Comparison of ENCODE assay signal across 1 cellular context in genomic region chr2:45611020-45611737, GRCh38.
TF ChIP-seq lines count a peak whose summit lies in the region.

Gene SRBD1, minus strand, starts transcription at chr2:45611267. Its CDS starts 5,826 bp downstream, at chr2:45605441.

TF ChIP-seq in HepG2, 621 proteins besides CTCF, POLR2A, EP300 and RAD21 (continued from another document and continues in another):
- no peak for TF ChIP-seq IKZF4 (CRISPR knock-in tag; IDR thresholded peaks at IDR 0.05; ENCODE audit: borderline replicate concordance, low read depth, not compliant biosample characterization)
- TF ChIP-seq, protein P1, sequence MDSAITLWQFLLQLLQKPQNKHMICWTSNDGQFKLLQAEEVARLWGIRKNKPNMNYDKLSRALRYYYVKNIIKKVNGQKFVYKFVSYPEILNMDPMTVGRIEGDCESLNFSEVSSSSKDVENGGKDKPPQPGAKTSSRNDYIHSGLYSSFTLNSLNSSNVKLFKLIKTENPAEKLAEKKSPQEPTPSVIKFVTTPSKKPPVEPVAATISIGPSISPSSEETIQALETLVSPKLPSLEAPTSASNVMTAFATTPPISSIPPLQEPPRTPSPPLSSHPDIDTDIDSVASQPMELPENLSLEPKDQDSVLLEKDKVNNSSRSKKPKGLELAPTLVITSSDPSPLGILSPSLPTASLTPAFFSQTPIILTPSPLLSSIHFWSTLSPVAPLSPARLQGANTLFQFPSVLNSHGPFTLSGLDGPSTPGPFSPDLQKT (CRISPR knock-in tag; IDR thresholded peaks at IDR 0.05; ENCODE audit: borderline replicate concordance), result no peak
- TF ChIP-seq ZNF530 (CRISPR knock-in tag; IDR thresholded peaks at IDR 0.05; ENCODE audit: low read depth), result no peak
- TF ChIP-seq MLLT10 (CRISPR knock-in tag; IDR thresholded peaks at IDR 0.05), result no peak
- no peak for TF ChIP-seq ZNF44 (CRISPR knock-in tag; IDR thresholded peaks at IDR 0.05)
- no peak for TF ChIP-seq BCL3 (CRISPR knock-in tag; IDR thresholded peaks at IDR 0.05)
- no peak for TF ChIP-seq PITX1 (CRISPR knock-in tag; IDR thresholded peaks at IDR 0.05)
- TF ChIP-seq ZNF720 (CRISPR knock-in tag; IDR thresholded peaks at IDR 0.05), result no peak
- TF ChIP-seq, protein P2, sequence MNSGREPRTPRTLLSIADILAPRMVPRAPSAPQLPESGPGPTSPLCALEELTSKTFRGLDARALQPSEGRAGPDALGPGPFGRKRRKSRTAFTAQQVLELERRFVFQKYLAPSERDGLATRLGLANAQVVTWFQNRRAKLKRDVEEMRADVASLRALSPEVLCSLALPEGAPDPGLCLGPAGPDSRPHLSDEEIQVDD (CRISPR knock-in tag; IDR thresholded peaks at IDR 0.05; ENCODE audit: borderline replicate concordance), result no peak
- no peak for TF ChIP-seq GLI4 (CRISPR knock-in tag; IDR thresholded peaks at IDR 0.05; ENCODE audit: borderline replicate concordance)
- TF ChIP-seq NFIC (IDR thresholded peaks at IDR 0.05; ENCODE audit: low read length), result no peak
- no peak for TF ChIP-seq ARHGAP35 (CRISPR knock-in tag; IDR thresholded peaks at IDR 0.05; ENCODE audit: borderline replicate concordance)
- peak; percentile 67 for TF ChIP-seq IRF2 (CRISPR knock-in tag; IDR thresholded peaks at IDR 0.05)
- peak; percentile 85; the same call in 1 of the 2 replicates for TF ChIP-seq KDM5B (CRISPR knock-in tag; IDR thresholded peaks at IDR 0.05; ENCODE audit: borderline replicate concordance)
- TF ChIP-seq ZNF878 (CRISPR knock-in tag; IDR thresholded peaks at IDR 0.05), result peak; percentile 59; the same call in 1 of the 2 replicates
- peak; percentile 58 for TF ChIP-seq DRAP1 (CRISPR knock-in tag; IDR thresholded peaks at IDR 0.05)
- 0 out of 2 replicates have a peak, but pooled peaks have one; percentile 34 for TF ChIP-seq ZC3H13 (CRISPR knock-in tag; IDR thresholded peaks at IDR 0.05)
- no peak for TF ChIP-seq KAT2B (IDR thresholded peaks at IDR 0.05; ENCODE audit: borderline replicate concordance, low read depth, low read length)
- TF ChIP-seq TCF12 (IDR thresholded peaks at IDR 0.05), result no peak
- peak; percentile 50; the same call in 1 of the 2 replicates for TF ChIP-seq TCF12 (CRISPR knock-in tag; IDR thresholded peaks at IDR 0.05)
- TF ChIP-seq, protein P3, sequence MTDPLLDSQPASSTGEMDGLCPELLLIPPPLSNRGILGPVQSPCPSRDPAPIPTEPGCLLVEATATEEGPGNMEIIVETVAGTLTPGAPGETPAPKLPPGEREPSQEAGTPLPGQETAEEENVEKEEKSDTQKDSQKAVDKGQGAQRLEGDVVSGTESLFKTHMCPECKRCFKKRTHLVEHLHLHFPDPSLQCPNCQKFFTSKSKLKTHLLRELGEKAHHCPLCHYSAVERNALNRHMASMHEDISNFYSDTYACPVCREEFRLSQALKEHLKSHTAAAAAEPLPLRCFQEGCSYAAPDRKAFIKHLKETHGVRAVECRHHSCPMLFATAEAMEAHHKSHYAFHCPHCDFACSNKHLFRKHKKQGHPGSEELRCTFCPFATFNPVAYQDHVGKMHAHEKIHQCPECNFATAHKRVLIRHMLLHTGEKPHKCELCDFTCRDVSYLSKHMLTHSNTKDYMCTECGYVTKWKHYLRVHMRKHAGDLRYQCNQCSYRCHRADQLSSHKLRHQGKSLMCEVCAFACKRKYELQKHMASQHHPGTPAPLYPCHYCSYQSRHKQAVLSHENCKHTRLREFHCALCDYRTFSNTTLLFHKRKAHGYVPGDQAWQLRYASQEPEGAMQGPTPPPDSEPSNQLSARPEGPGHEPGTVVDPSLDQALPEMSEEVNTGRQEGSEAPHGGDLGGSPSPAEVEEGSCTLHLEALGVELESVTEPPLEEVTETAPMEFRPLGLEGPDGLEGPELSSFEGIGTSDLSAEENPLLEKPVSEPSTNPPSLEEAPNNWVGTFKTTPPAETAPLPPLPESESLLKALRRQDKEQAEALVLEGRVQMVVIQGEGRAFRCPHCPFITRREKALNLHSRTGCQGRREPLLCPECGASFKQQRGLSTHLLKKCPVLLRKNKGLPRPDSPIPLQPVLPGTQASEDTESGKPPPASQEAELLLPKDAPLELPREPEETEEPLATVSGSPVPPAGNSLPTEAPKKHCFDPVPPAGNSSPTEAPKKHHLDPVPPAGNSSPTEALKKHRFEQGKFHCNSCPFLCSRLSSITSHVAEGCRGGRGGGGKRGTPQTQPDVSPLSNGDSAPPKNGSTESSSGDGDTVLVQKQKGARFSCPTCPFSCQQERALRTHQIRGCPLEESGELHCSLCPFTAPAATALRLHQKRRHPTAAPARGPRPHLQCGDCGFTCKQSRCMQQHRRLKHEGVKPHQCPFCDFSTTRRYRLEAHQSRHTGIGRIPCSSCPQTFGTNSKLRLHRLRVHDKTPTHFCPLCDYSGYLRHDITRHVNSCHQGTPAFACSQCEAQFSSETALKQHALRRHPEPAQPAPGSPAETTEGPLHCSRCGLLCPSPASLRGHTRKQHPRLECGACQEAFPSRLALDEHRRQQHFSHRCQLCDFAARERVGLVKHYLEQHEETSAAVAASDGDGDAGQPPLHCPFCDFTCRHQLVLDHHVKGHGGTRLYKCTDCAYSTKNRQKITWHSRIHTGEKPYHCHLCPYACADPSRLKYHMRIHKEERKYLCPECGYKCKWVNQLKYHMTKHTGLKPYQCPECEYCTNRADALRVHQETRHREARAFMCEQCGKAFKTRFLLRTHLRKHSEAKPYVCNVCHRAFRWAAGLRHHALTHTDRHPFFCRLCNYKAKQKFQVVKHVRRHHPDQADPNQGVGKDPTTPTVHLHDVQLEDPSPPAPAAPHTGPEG (CRISPR knock-in tag; IDR thresholded peaks at IDR 0.05), result 0 out of 2 replicates have a peak, but pooled peaks have one; percentile 12
- TF ChIP-seq, protein P4, sequence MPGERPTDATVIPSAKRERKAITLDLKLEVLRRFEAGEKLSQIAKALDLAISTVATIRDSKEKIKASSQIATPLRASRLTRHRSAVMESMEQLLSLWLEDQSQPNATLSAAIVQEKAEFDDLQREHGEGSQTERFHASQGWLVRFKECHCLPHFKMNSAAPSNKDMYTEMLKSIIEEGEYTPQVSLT (CRISPR knock-in tag; IDR thresholded peaks at IDR 0.05; ENCODE audit: borderline replicate concordance, low read depth), result no peak; the same call in 1 of the 2 replicates
- TF ChIP-seq CERS6 (CRISPR knock-in tag; IDR thresholded peaks at IDR 0.05), result no peak
- no peak for TF ChIP-seq CHD4 (IDR thresholded peaks at IDR 0.05; ENCODE audit: borderline replicate concordance, low read length)
- TF ChIP-seq ZBTB21 (CRISPR knock-in tag; IDR thresholded peaks at IDR 0.05), result 0 out of 2 replicates have a peak, but pooled peaks have one; percentile 37
- TF ChIP-seq ZSCAN20 (CRISPR knock-in tag; IDR thresholded peaks at IDR 0.05; ENCODE audit: borderline replicate concordance), result no peak
- no peak; the same call in 1 of the 2 replicates for TF ChIP-seq PAXIP1 (CRISPR knock-in tag; conservative IDR thresholded peaks at IDR 0.05)
- 0 out of 2 replicates have a peak, but pooled peaks have one; percentile 25 for TF ChIP-seq ZFP37 (CRISPR knock-in tag; IDR thresholded peaks at IDR 0.05; ENCODE audit: borderline replicate concordance)
- TF ChIP-seq PRDM10 (CRISPR knock-in tag; IDR thresholded peaks at IDR 0.05; ENCODE audit: low read depth), result no peak
- no peak for TF ChIP-seq ZNF616 (CRISPR knock-in tag; IDR thresholded peaks at IDR 0.05; ENCODE audit: low read depth)
- TF ChIP-seq, protein P5, sequence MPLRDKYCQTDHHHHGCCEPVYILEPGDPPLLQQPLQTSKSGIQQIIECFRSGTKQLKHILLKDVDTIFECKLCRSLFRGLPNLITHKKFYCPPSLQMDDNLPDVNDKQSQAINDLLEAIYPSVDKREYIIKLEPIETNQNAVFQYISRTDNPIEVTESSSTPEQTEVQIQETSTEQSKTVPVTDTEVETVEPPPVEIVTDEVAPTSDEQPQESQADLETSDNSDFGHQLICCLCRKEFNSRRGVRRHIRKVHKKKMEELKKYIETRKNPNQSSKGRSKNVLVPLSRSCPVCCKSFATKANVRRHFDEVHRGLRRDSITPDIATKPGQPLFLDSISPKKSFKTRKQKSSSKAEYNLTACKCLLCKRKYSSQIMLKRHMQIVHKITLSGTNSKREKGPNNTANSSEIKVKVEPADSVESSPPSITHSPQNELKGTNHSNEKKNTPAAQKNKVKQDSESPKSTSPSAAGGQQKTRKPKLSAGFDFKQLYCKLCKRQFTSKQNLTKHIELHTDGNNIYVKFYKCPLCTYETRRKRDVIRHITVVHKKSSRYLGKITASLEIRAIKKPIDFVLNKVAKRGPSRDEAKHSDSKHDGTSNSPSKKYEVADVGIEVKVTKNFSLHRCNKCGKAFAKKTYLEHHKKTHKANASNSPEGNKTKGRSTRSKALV (CRISPR knock-in tag; IDR thresholded peaks at IDR 0.05), result no peak
- TF ChIP-seq MTF2 (CRISPR knock-in tag; IDR thresholded peaks at IDR 0.05; ENCODE audit: borderline replicate concordance), result no peak
- no peak for TF ChIP-seq HIC2 (CRISPR knock-in tag; IDR thresholded peaks at IDR 0.05; ENCODE audit: low read depth)
- no peak for TF ChIP-seq ZNF766 (CRISPR knock-in tag; IDR thresholded peaks at IDR 0.05; ENCODE audit: borderline replicate concordance)
- TF ChIP-seq SETDB1 (CRISPR knock-in tag; IDR thresholded peaks at IDR 0.05; ENCODE audit: borderline replicate concordance), result no peak
- TF ChIP-seq ZNF709 (CRISPR knock-in tag; IDR thresholded peaks at IDR 0.05), result peak; percentile 84; the same call in 1 of the 2 replicates
